Comparison of ENCODE assay signal across 21 cellular contexts in the genomic region with DNA sequence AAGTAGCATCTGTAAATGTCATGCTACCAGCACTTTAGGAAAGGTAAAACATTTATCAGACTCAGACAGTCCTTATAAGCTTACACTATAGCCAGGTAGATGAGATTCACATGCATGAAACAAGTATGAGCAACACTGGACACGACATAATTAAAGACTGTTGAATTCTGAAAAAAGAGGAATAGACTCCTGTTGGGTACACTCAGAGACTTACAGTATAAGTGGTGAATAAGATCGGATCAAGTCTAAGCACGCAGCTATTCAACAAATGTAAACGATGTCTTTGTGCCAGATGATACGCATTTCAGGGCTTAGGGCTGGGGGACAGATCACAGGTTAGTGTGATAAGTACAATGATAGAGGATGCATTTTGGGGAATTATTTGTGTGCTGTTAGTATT.
"Had no signal": no experiment of that assay in that cellular context is flagged by ENCODE, and none has a peak within 500 bp of the region (broad histone marks: within the 10 kb centered on the region; RNA-seq: fewer than 3 reads in every experiment).

No MANE protein-coding gene starts in this region.

- H3K4me3 ChIP-seq: esophagus muscularis mucosa, heart right ventricle, lower lobe of right lung, prostate gland, right atrium auricular region, stomach, tibial artery had no signal

- H3K9me3 ChIP-seq: esophagus muscularis mucosa, heart right ventricle, lower lobe of right lung, prostate gland, right atrium auricular region, stomach, tibial artery had no signal

- H3K4me1 ChIP-seq: esophagus muscularis mucosa, heart right ventricle, lower lobe of right lung, prostate gland, right atrium auricular region, stomach, tibial artery had no signal

- H3K36me3 ChIP-seq: esophagus muscularis mucosa, heart right ventricle, lower lobe of right lung, prostate gland, right atrium auricular region, stomach, tibial artery had no signal

- DNase-seq: cortex of kidney; foreskin melanocyte; glutamatergic neuron; heart right ventricle; hippocampal formation; islet precursor cell; left ventricle myocardium superior; lower lobe of right lung; naive thymus-derived CD8-positive, alpha-beta T cell; nephron progenitor cell; nucleus accumbens; stimulated activated CD4-positive, alpha-beta T cell treated with anti-CD3 and anti-CD28 coated beads, Interleukin-2, amount 100 ng/mL, for 24 hours; stimulated activated CD4-positive, alpha-beta T cell treated with anti-CD3 and anti-CD28 coated beads, Interleukin-4, amount 100 ng/mL, for 24 hours; stimulated activated naive CD4-positive, alpha-beta T cell treated with Interleukin-2 at 50 U/mL for 16 hours; stomach; tibial artery had no signal

- H3K27me3 ChIP-seq: esophagus muscularis mucosa, heart right ventricle, right atrium auricular region, stomach, tibial artery had no signal

- H3K27ac ChIP-seq: esophagus muscularis mucosa, heart right ventricle, lower lobe of right lung, prostate gland, right atrium auricular region, stomach, tibial artery had no signal

- ATAC-seq: heart right ventricle; left ventricle myocardium superior; lower lobe of right lung; naive thymus-derived CD8-positive, alpha-beta T cell; sciatic nerve; stimulated activated effector memory CD8-positive, alpha-beta T cell treated with anti-CD3 and anti-CD28 coated beads, Interleukin-12 subunit alpha, Interleukin-12 subunit beta, amount 100 ng/mL, for 72 hours had no signal
